ENCODE assay signal across 1 cellular context in genomic region chr7:100400656-100401055, GRCh38.
A peak's percentile ranks its signal among the peaks of the same experiment; 100 is the strongest.
TF ChIP-seq lines count a peak whose summit lies in the region.

No MANE protein-coding gene starts in this region.

TF ChIP-seq in H1, 55 proteins besides CTCF, POLR2A, EP300 and RAD21:
- TF ChIP-seq POLR2AphosphoS5 (IDR thresholded peaks at IDR 0.05; ENCODE audit: low read depth, low read length) (0 out of 2 replicates have a peak, but pooled peaks have one; percentile 18), GABPA (IDR thresholded peaks at IDR 0.05; ENCODE audit: borderline replicate concordance, insufficient read depth, low read length) (no peak), TAF1 (IDR thresholded peaks at IDR 0.05; ENCODE audit: low read depth, low read length) (no peak), CREB1 (IDR thresholded peaks at IDR 0.05) (peak; percentile 80), SIRT6 (IDR thresholded peaks at IDR 0.05; ENCODE audit: low read length) (no peak), RNF2 (IDR thresholded peaks at IDR 0.05; ENCODE audit: borderline replicate concordance, low read depth, low read length, missing control alignments, poor library complexity, severe bottlenecking) (no peak)
